Comparison of ENCODE assay signal across 8 cellular contexts in genomic region chr12:56020437-56021189, GRCh38. TPM values are rescaled to one million over a fixed set of nuclear protein-coding genes. Genes with fewer than 3 reads are reported as not detected.
A peak's percentile ranks its signal among the peaks of the same experiment; 100 is the strongest.
DNase-seq lines count a peak whose midpoint lies in the region; ATAC-seq and TF ChIP-seq lines count a peak whose summit lies in the region.

Gene IKZF4 (plus strand): TSS chr12:56021043. CDS start chr12:56021494, 451 bp downstream.

- peak within 1 kb of the TSS; percentile 70; the same call in 1 of the 3 replicates for H2BK15ac ChIP-seq in IMR-90 (ENCODE audit: low read depth, low read length)

- TF ChIP-seq RAD21 in IMR-90 (IDR thresholded peaks at IDR 0.05; ENCODE audit: low read length): no peak

- peaks cover 17% of the 10 kb centered on the region for H3K4me1 ChIP-seq in IMR-90 (ENCODE audit: control insufficient read depth, insufficient read depth, low read length)

- H2BK120ac ChIP-seq in IMR-90 (ENCODE audit: low read depth, low read length): peak within 1 kb of the TSS; percentile 55

- H3K36me3 ChIP-seq in IMR-90 (ENCODE audit: control insufficient read depth, insufficient read depth, low read length): peaks cover 9% of the 10 kb centered on the region; the same call in 1 of the 2 replicates

- peak within 1 kb of the TSS; percentile 94 to 99 for H4K8ac ChIP-seq in IMR-90 (ENCODE audit: low read depth in 2 of 2, low read length in 2 of 2)

- peak within 1 kb of the TSS; percentile 65 for H2BK5ac ChIP-seq in IMR-90 (ENCODE audit: low read depth, low read length, poor library complexity, severe bottlenecking)

- peak within 1 kb of the TSS; percentile 79 for H4K91ac ChIP-seq in IMR-90 (ENCODE audit: insufficient read depth, low read depth, low read length)

- peak within 1 kb of the TSS; percentile 70 for H3K27ac ChIP-seq in IMR-90 (ENCODE audit: insufficient read depth, low read length)

- H3K27me3 ChIP-seq in IMR-90 (ENCODE audit: control insufficient read depth, insufficient read depth, low read length): no peaks in the 10 kb centered on the region

- peak within 1 kb of the TSS; percentile 94 for H3K23ac ChIP-seq in IMR-90 (ENCODE audit: low read depth, low read length)

- H3K9me3 Mint-ChIP-seq in WTC11: no peaks in the 10 kb centered on the region
- no peaks in the 10 kb centered on the region for H3K9me3 Mint-ChIP-seq in natural killer cell treated with Interleukin-12 subunit alpha and Interleukin-12 subunit beta and Interleukin-15 and Interleukin-18, amount 100 ng/mL, for 72 hours

- no TSS peak for BruUV-seq in IMR-90 (replicated peaks; lab: Mats Ljungman, UMichigan)

- in situ Hi-C loops in IMR-90 (cut with MboI; ENCODE audit: low sequenced_read_pairs): no loop called here

- dilution Hi-C loops in IMR-90 (cut with HindIII; ENCODE audit: low sequenced_read_pairs, unreplicated experiment): no loop called here

- H4K5ac ChIP-seq in IMR-90 (ENCODE audit: low read depth, low read length): peak within 1 kb of the TSS; percentile 65

- H4K20me1 ChIP-seq in IMR-90 (ENCODE audit: insufficient read depth, low read length): no peaks in the 10 kb centered on the region

- TF ChIP-seq POLR2A in IMR-90 (IDR thresholded peaks at IDR 0.05; ENCODE audit: low read depth, low read length): no peak

- peak; percentile 83 for ATAC-seq in IMR-90 (ENCODE audit: low read depth)
- peak; percentile 91 for ATAC-seq in WTC11
- peak; percentile 2 to 15 for ATAC-seq in natural killer cell treated with Interleukin-12 subunit alpha and Interleukin-12 subunit beta and Interleukin-15 and Interleukin-18, amount 100 ng/mL, for 72 hours
- ATAC-seq in GM18520 (IDR thresholded peaks at IDR 0.05; ENCODE audit: unreplicated experiment): no peak
- ATAC-seq in GM18873 (IDR thresholded peaks at IDR 0.05; ENCODE audit: low FRiP score, unreplicated experiment): no peak

- H3K4me2 ChIP-seq in IMR-90 (ENCODE audit: low read depth, low read length): peak within 1 kb of the TSS; percentile 74

- H3K18ac ChIP-seq in IMR-90 (ENCODE audit: low read depth, low read length): peak within 1 kb of the TSS; percentile 37

- H3K36me3 Mint-ChIP-seq in WTC11: peaks cover 11% of the 10 kb centered on the region
- H3K36me3 Mint-ChIP-seq in natural killer cell treated with Interleukin-12 subunit alpha and Interleukin-12 subunit beta and Interleukin-15 and Interleukin-18, amount 100 ng/mL, for 72 hours: no peaks in the 10 kb centered on the region

- H3K14ac ChIP-seq in IMR-90 (replicated peaks; ENCODE audit: low read depth, low read length): peak within 1 kb of the TSS; percentile 90

- H2BK20ac ChIP-seq in IMR-90 (ENCODE audit: low read depth, low read length): no peak within 1 kb of the TSS

- TF ChIP-seq CTCF in IMR-90 (conservative IDR thresholded peaks at IDR 0.05; ENCODE audit: low read depth, low read length) (no peak), WTC11 (IDR thresholded peaks at IDR 0.05) (no peak)

- peak within 1 kb of the TSS; percentile 89 for H3K4me3 Mint-ChIP-seq in WTC11
- peak within 1 kb of the TSS; percentile 90 for H3K4me3 Mint-ChIP-seq in natural killer cell treated with Interleukin-12 subunit alpha and Interleukin-12 subunit beta and Interleukin-15 and Interleukin-18, amount 100 ng/mL, for 72 hours

- 0 out of 2 replicates have a peak within 1 kb of the TSS, but pooled peaks have one; percentile 26 for H3K56ac ChIP-seq in IMR-90 (ENCODE audit: extremely low read depth, insufficient read depth, low read length)

- peak within 1 kb of the TSS; percentile 89 for H3K4ac ChIP-seq in IMR-90 (ENCODE audit: low read depth, low read length)

- H2AK9ac ChIP-seq in IMR-90 (replicated peaks; ENCODE audit: low read depth, low read length, poor library complexity): peak within 1 kb of the TSS; percentile 97

- CTCF ChIA-PET in IMR-90 (lab: Yijun Ruan, JAX): interaction anchor here (0.9 kb wide), 1 partner anchor 9 kb away, joined by 3 read pairs; no protein-coding TSS in a partner anchor
- CTCF ChIA-PET in WTC11 (lab: Charles Lee): interaction anchor here (0.5 to 4.0 kb wide), 10 partner anchors 9 to 1472 kb away, joined by 3 to 32 read pairs (median 4); partner anchors contain the start of genes RAB5B and SUOX

- H2AK5ac ChIP-seq in IMR-90 (ENCODE audit: low read depth, low read length): peak within 1 kb of the TSS; percentile 94

- H3K4me3 ChIP-seq in IMR-90 (ENCODE audit: insufficient read depth, low read depth, low read length): peak within 1 kb of the TSS; percentile 26

- peak within 1 kb of the TSS; percentile 95 for H3K27ac Mint-ChIP-seq in WTC11
- peak within 1 kb of the TSS; percentile 64 to 93 for H3K27ac Mint-ChIP-seq in natural killer cell treated with Interleukin-12 subunit alpha and Interleukin-12 subunit beta and Interleukin-15 and Interleukin-18, amount 100 ng/mL, for 72 hours

- DNase-seq in IMR-90 (peak; percentile 48), WTC11 (ENCODE audit: low spot score) (peak; percentile 72), fibroblast of peridontal ligament (ENCODE audit: extremely low read depth) (peak; percentile 51), HuH-7 (ENCODE audit: low spot score) (no peak)
- DNase-seq in natural killer cell treated with Interleukin-12 subunit alpha and Interleukin-12 subunit beta and Interleukin-15 and Interleukin-18, amount 100 ng/mL, for 72 hours (ENCODE audit: low spot score): no peak
- no peak for DNase-seq in effector CD8-positive, alpha-beta T cell (lab: John Stamatoyannopoulos, UW)

- POLR2A ChIA-PET in IMR-90 (lab: Charles Lee; ENCODE audit: unreplicated experiment): interaction anchor here (0.7 kb wide), 1 partner anchor 22 kb away, joined by 4 read pairs; no protein-coding TSS in a partner anchor
- POLR2A ChIA-PET in WTC11 (lab: Charles Lee): interaction anchor here (1.3 to 2.3 kb wide), 2 partner anchors 13 to 46 kb away, joined by 5 to 21 read pairs; partner anchors contain the start of gene RAB5B

- WGBS in IMR-90 (ENCODE audit: extremely low coverage in 2 of 2, insufficient read length in 1 of 2), 2 experiments: 20% methylated on average over 2 of the region's 10 CpGs; no CpG with 5 or more reads in 1 of the 2 experiments

- H3K4me1 Mint-ChIP-seq in WTC11: peaks cover 29% of the 10 kb centered on the region
- peaks cover 11 to 13% of the 10 kb centered on the region in 2 donors for H3K4me1 Mint-ChIP-seq in natural killer cell treated with Interleukin-12 subunit alpha and Interleukin-12 subunit beta and Interleukin-15 and Interleukin-18, amount 100 ng/mL, for 72 hours (ENCODE audit: low read depth in 2 of 2)

- no peaks in the 10 kb centered on the region for H3K27me3 Mint-ChIP-seq in WTC11 (ENCODE audit: low read depth)
- no peaks in the 10 kb centered on the region for H3K27me3 Mint-ChIP-seq in natural killer cell treated with Interleukin-12 subunit alpha and Interleukin-12 subunit beta and Interleukin-15 and Interleukin-18, amount 100 ng/mL, for 72 hours

- H3K9ac ChIP-seq in IMR-90 (ENCODE audit: low read depth, low read length): peak within 1 kb of the TSS; percentile 85

- peak within 1 kb of the TSS; percentile 97 for H2AFZ ChIP-seq in IMR-90 (replicated peaks; ENCODE audit: low read length, poor library complexity)

- intact Hi-C loops in IMR-90 (cut with micrococcal nuclease): loop anchor here (1.0 kb wide), 1 partner anchor 9 kb away; no protein-coding TSS in a partner anchor

- H3K9me1 ChIP-seq in IMR-90 (ENCODE audit: insufficient read depth, low read length): peaks cover 8% of the 10 kb centered on the region; the same call in 1 of the 2 replicates

- H3K79me1 ChIP-seq in IMR-90 (ENCODE audit: low read depth in 1 of 2, low read length in 2 of 2): peaks cover 0 to 15% of the 10 kb centered on the region in 2 experiments; a peak in 3 of 4 replicates

- no peaks in the 10 kb centered on the region for H3K9me3 ChIP-seq in IMR-90 (ENCODE audit: control insufficient read depth, insufficient read depth, low read length)

TF ChIP-seq in IMR-90, 13 proteins besides CTCF, POLR2A, EP300 and RAD21:
- no peak for TF ChIP-seq RCOR1 (IDR thresholded peaks at IDR 0.05; ENCODE audit: insufficient replicate concordance, low read length)
- TF ChIP-seq MAZ (IDR thresholded peaks at IDR 0.05; ENCODE audit: borderline replicate concordance, low read depth, low read length): peak; percentile 38; the same call in 1 of the 2 replicates
- TF ChIP-seq CEBPB (IDR thresholded peaks at IDR 0.05; ENCODE audit: low read depth, low read length): no peak

TF ChIP-seq in WTC11, 78 proteins besides CTCF, POLR2A, EP300 and RAD21 (continues in another document):
- TF ChIP-seq RORB (CRISPR knock-in tag; IDR thresholded peaks at IDR 0.05): no peak
- TF ChIP-seq, protein P1, sequence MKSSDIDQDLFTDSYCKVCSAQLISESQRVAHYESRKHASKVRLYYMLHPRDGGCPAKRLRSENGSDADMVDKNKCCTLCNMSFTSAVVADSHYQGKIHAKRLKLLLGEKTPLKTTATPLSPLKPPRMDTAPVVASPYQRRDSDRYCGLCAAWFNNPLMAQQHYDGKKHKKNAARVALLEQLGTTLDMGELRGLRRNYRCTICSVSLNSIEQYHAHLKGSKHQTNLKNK (CRISPR knock-in tag; IDR thresholded peaks at IDR 0.05): no peak
- TF ChIP-seq, protein P2, sequence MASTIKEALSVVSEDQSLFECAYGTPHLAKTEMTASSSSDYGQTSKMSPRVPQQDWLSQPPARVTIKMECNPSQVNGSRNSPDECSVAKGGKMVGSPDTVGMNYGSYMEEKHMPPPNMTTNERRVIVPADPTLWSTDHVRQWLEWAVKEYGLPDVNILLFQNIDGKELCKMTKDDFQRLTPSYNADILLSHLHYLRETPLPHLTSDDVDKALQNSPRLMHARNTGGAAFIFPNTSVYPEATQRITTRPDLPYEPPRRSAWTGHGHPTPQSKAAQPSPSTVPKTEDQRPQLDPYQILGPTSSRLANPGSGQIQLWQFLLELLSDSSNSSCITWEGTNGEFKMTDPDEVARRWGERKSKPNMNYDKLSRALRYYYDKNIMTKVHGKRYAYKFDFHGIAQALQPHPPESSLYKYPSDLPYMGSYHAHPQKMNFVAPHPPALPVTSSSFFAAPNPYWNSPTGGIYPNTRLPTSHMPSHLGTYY (CRISPR knock-in tag; IDR thresholded peaks at IDR 0.05): no peak
- TF ChIP-seq MYBL2 (CRISPR knock-in tag; IDR thresholded peaks at IDR 0.05): no peak

RNA-seq across cellular contexts. Expression of gene IKZF4, which starts in this region (rescaled TPM):
- total RNA-seq in IMR-90 (2012; rRNA removed) (1.4 and 1.8 TPM in 2 replicates), WTC11 (2021) (13.6 to 14.9 TPM (median 14.8 TPM) in 3 replicates)
- polyA plus RNA-seq in IMR-90 (2012; rRNA removed): 6.6 and 7.1 TPM in 2 replicates
- polyA plus RNA-seq in IMR-90 (2012; cell fraction: cytosol; rRNA removed): 2.5 and 5.0 TPM in 2 replicates
- 13.2 and 19.1 TPM in 2 replicates for polyA plus RNA-seq in IMR-90 (2012; cell fraction: nucleus; rRNA removed; ENCODE audit: low replicate concordance)
- 10 to 100 TPM; 11.7 to 12.0 TPM for total RNA-seq in natural killer cell treated with Interleukin-12 subunit alpha and Interleukin-12 subunit beta and Interleukin-15 and Interleukin-18, amount 100 ng/mL, for 72 hours

Comparison
In these comparisons a context has a peak if more than half of its experiments do, and no peak if none do; other contexts are left out.
1. ATAC-seq: peak in IMR-90 (single experiment), WTC11 (single experiment) and natural killer cell treated with Interleukin-12 subunit alpha and Interleukin-12 subunit beta and Interleukin-15 and Interleukin-18, amount 100 ng/mL, for 72 hours (2 of 2); none in GM18520 (single experiment) and GM18873 (single experiment).
2. DNase-seq: peak in IMR-90 (single experiment), WTC11 (single experiment) and fibroblast of peridontal ligament (single experiment); none in natural killer cell treated with Interleukin-12 subunit alpha and Interleukin-12 subunit beta and Interleukin-15 and Interleukin-18, amount 100 ng/mL, for 72 hours (single experiment), HuH-7 (single experiment) and effector CD8-positive, alpha-beta T cell (single experiment).